In the genomic region with DNA sequence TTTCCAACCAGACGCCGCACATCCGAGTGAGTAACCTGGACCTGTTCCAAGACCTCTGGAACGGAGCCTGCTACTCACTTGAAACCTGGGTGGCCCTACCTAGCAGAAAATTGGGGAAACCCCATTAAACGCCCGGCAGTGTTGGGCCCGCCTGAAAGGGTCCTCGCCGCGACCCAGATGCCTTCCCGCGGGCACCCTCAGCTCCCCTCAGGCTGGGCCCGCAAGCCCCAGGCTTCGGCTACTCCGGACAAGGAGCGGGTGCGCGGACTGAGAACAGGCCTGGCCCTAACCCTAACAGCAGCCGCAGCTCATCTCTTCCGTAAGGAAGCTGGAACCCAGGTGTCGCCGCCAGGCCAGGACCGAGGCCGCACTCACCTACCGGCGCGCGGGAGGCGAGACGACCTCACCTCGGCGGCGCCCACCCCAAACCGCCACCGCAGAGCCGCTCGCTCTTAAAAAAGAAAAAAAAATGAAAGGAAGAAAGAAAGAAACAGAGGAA, we compare ENCODE assay signal across 8 cellular contexts. TPM values are rescaled to one million over a fixed set of nuclear protein-coding genes. Genes with fewer than 3 reads are reported as not detected.
DNase-seq lines count a peak whose midpoint lies in the region; ATAC-seq and TF ChIP-seq lines count a peak whose summit lies in the region.

No MANE protein-coding gene starts in this region.

- peak overlapping the region; percentile 92 for H3K9ac ChIP-seq in SK-N-MC (ENCODE audit: insufficient read length)

- H3K4me1 Mint-ChIP-seq in CD8-positive, alpha-beta T cell (ENCODE audit: low read depth): peaks cover 55% of the 10 kb centered on the region

- H3K9me3 Mint-ChIP-seq in CD8-positive, alpha-beta T cell: no peaks in the 10 kb centered on the region

- peak overlapping the region; percentile 99 for H3K4me3 Mint-ChIP-seq in CD8-positive, alpha-beta T cell

- POLR2A ChIA-PET in CD8-positive, alpha-beta T cell (lab: Charles Lee): interaction anchor here (0.6 to 2.0 kb wide), 18 partner anchors 8 to 1166 kb away, joined by 3 to 12 read pairs (median 4); partner anchors contain the start of genes ARL2BP, CIAPIN1, COQ9 and HERPUD1

- H3K4me1 ChIP-seq in CD8-positive, alpha-beta T cell (ENCODE audit: insufficient read depth, low read length): peaks cover 28% of the 10 kb centered on the region
- H3K4me1 ChIP-seq in testis: peaks cover 20% of the 10 kb centered on the region

- intact Hi-C loops in CD8-positive, alpha-beta T cell (cut with DNase I, micrococcal nuclease): loop anchor here (5.0 to 10.0 kb wide), 7 partner anchors 103 to 1447 kb away; partner anchors contain the start of genes CCDC102A (in 1 of the 2), KATNB1 (in 1 of the 2), MT2A (in 1 of the 2) and NUDT21 (in 1 of the 2)
- intact Hi-C loops in testis (cut with DNase I; ENCODE audit: low total_unique reads): no loop called here

- peaks cover 18% of the 10 kb centered on the region for H3K36me3 Mint-ChIP-seq in CD8-positive, alpha-beta T cell

- peak in 2 of 7 experiments; percentile 9 to 43 for DNase-seq in CD8-positive, alpha-beta T cell
- DNase-seq in SK-N-MC (ENCODE audit: low read depth, low spot score) (no peak), lung microvascular endothelial cell (ENCODE audit: low read depth in 2 of 2) (peak; percentile 75 to 84), testis (peak; percentile 55), NCI-H1930 (lab: John Stamatoyannopoulos, UW) (no peak)
- peak; percentile 17 for DNase-seq in effector CD4-positive, alpha-beta T cell

- 0 to 1% methylated on average over 25 to 37 of the region's 37 CpGs for WGBS in testis, 2 donors

- TF ChIP-seq CTCF in CD8-positive, alpha-beta T cell (IDR thresholded peaks at IDR 0.05): no peak
- no peak for TF ChIP-seq CTCF in testis (IDR thresholded peaks at IDR 0.05)

- H3K4me3 ChIP-seq in CD8-positive, alpha-beta T cell (ENCODE audit: low read depth, low read length): peak overlapping the region; percentile 92
- H3K4me3 ChIP-seq in SK-N-MC (peak overlapping the region; percentile 85), testis (peak overlapping the region; percentile 74 to 97)

- H3K9me3 ChIP-seq in CD8-positive, alpha-beta T cell (ENCODE audit: low read length): no peaks in the 10 kb centered on the region
- H3K9me3 ChIP-seq in SK-N-MC (ENCODE audit: low read depth, low read length) (no peaks in the 10 kb centered on the region), testis (no peaks in the 10 kb centered on the region)

- CTCF ChIA-PET in CD8-positive, alpha-beta T cell (lab: Charles Lee): interaction anchor here (0.6 to 0.8 kb wide), 2 partner anchors 18 to 551 kb away, joined by 3 read pairs; no protein-coding TSS in a partner anchor

- no peak for TF ChIP-seq POLR2A in testis (IDR thresholded peaks at IDR 0.05)

- no peaks in the 10 kb centered on the region for H3K27me3 ChIP-seq in CD8-positive, alpha-beta T cell (ENCODE audit: insufficient read depth, low read length)
- H3K27me3 ChIP-seq in testis: no peaks in the 10 kb centered on the region

- peak overlapping the region; percentile 75 for H3K27ac ChIP-seq in CD8-positive, alpha-beta T cell (ENCODE audit: low read depth, low read length)
- H3K27ac ChIP-seq in SK-N-MC (peak overlapping the region; percentile 26; the same call in 1 of the 2 replicates), testis (peak overlapping the region; percentile 88 to 93)

- H3K27me3 Mint-ChIP-seq in CD8-positive, alpha-beta T cell (ENCODE audit: low read depth): no peaks in the 10 kb centered on the region

- peak overlapping the region; percentile 98 for H3K27ac Mint-ChIP-seq in CD8-positive, alpha-beta T cell

- H3K36me3 ChIP-seq in CD8-positive, alpha-beta T cell (ENCODE audit: insufficient read depth, low read length): no peaks in the 10 kb centered on the region
- H3K36me3 ChIP-seq in SK-N-MC (ENCODE audit: insufficient read depth, low read length) (no peaks in the 10 kb centered on the region), testis (ENCODE audit: low read depth, missing control alignments) (no peaks in the 10 kb centered on the region)

- ATAC-seq in CD8-positive, alpha-beta T cell: peak; percentile 11
- peak; percentile 34 for ATAC-seq in GM18867 (IDR thresholded peaks at IDR 0.05; ENCODE audit: unreplicated experiment)
- ATAC-seq in HG03060 (IDR thresholded peaks at IDR 0.05; ENCODE audit: low read depth, unreplicated experiment): peak; percentile 25

RNA-seq across cellular contexts. Expression of gene PSME3IP1, which starts 0.3 kb away (rescaled TPM):
- total RNA-seq in CD8-positive, alpha-beta T cell: 10 to 100 TPM; 82.6 to 87.2 TPM
- total RNA-seq in lung microvascular endothelial cell: 45.5 and 47.2 TPM in 2 replicates
- total RNA-seq in testis: 100 to 1,000 TPM in 1 of 2 donors, 10 to 100 TPM in 1; 96.4 to 122 TPM
- 224 TPM for polyA plus RNA-seq in testis (ENCODE audit: insufficient read depth, low read depth, low replicate concordance)

RNA-seq across cellular contexts. Expression of gene RSPRY1, which starts 0.6 kb away (rescaled TPM):
- 10 to 100 TPM; 22.4 to 23.2 TPM for total RNA-seq in CD8-positive, alpha-beta T cell
- total RNA-seq in lung microvascular endothelial cell (31.6 and 33.7 TPM in 2 replicates), testis (10 to 100 TPM; 73.3 to 81.2 TPM)
- polyA plus RNA-seq in testis (ENCODE audit: insufficient read depth, low read depth, low replicate concordance): 53.0 TPM

RNA-seq across cellular contexts. Expression of gene ARL2BP, which starts 59.6 kb away (rescaled TPM):
- 10 to 100 TPM; 32.8 to 35.2 TPM for total RNA-seq in CD8-positive, alpha-beta T cell
- total RNA-seq in lung microvascular endothelial cell (40.3 and 47.9 TPM in 2 replicates), testis (10 to 100 TPM; 88.8 to 92.4 TPM)
- 128 TPM for polyA plus RNA-seq in testis (ENCODE audit: insufficient read depth, low read depth, low replicate concordance)

Comparison
In these comparisons a context has a peak if more than half of its experiments do, and no peak if none do; other contexts are left out.
1. DNase-seq: peak in effector CD4-positive, alpha-beta T cell (single experiment), lung microvascular endothelial cell (2 of 2) and testis (single experiment); none in SK-N-MC (single experiment) and NCI-H1930 (0 of 2).
2. H3K27ac ChIP-seq: peak in every context shown above with its lines; median percentile 90 in testis; 75 in CD8-positive, alpha-beta T cell; 26 in SK-N-MC.
3. Peak in every context shown above with its lines, with median percentiles within 50 percentile points of each other: ATAC-seq and H3K4me3 ChIP-seq.